In genomic region chr1:115564201-115564600, GRCh38 we compare ENCODE assay signal across 19 cellular contexts.
DNase-seq lines count a peak whose midpoint lies in the region; ATAC-seq and TF ChIP-seq lines count a peak whose summit lies in the region.
"Had no signal": no experiment of that assay in that cellular context is flagged by ENCODE, and none has a peak within 500 bp of the region (broad histone marks: within the 10 kb centered on the region; RNA-seq: fewer than 3 reads in every experiment).

No MANE protein-coding gene starts in this region.

- H3K9ac ChIP-seq in HUES6 (ENCODE audit: low read length): no peak overlapping the region
- no peak overlapping the region for H3K9ac ChIP-seq in skeletal muscle satellite cell (ENCODE audit: low read depth, low read length)

- H3K27ac Mint-ChIP-seq in chondrocyte (ENCODE audit: unreplicated experiment): no peak overlapping the region
- no peak overlapping the region for H3K27ac Mint-ChIP-seq in naive thymus-derived CD4-positive, alpha-beta T cell
- H3K27ac Mint-ChIP-seq: activated CD8-positive, alpha-beta T cell treated with anti-CD3 and anti-CD28 coated beads for 36 hours; memory B cell; stimulated activated naive CD8-positive, alpha-beta T cell treated with anti-CD3 and anti-CD28 coated beads, Interleukin-15, amount 100 ng/mL, for 72 hours had no signal

- H3K36me3 ChIP-seq in HUES6 (ENCODE audit: control insufficient read depth, insufficient read depth, low read length): no peaks in the 10 kb centered on the region
- no peaks in the 10 kb centered on the region for H3K36me3 ChIP-seq in kidney epithelial cell (ENCODE audit: control insufficient read depth, insufficient read depth, low read length)
- no peaks in the 10 kb centered on the region for H3K36me3 ChIP-seq in skeletal muscle satellite cell (ENCODE audit: insufficient read depth, low read length)
- H3K36me3 ChIP-seq in upper lobe of right lung: no peaks in the 10 kb centered on the region
- no peaks in the 10 kb centered on the region for H3K36me3 ChIP-seq in naive thymus-derived CD4-positive, alpha-beta T cell (ENCODE audit: control insufficient read depth in 2 of 3, insufficient read depth in 3 of 3, low read length in 3 of 3)
- H3K36me3 ChIP-seq: HAP-1 had no signal

- CTCF ChIA-PET in naive thymus-derived CD4-positive, alpha-beta T cell (lab: Charles Lee): no interaction called here

- H3K27me3 ChIP-seq in HUES6 (ENCODE audit: control insufficient read depth, insufficient read depth, low read length) (peaks cover 18% of the 10 kb centered on the region), kidney epithelial cell (ENCODE audit: control insufficient read depth, insufficient read depth, low read length) (no peaks in the 10 kb centered on the region), skeletal muscle satellite cell (ENCODE audit: control insufficient read depth, insufficient read depth, low read length) (peaks cover 7% of the 10 kb centered on the region), upper lobe of right lung (peaks cover 15% of the 10 kb centered on the region)
- H3K27me3 ChIP-seq in naive thymus-derived CD4-positive, alpha-beta T cell (ENCODE audit: control insufficient read depth in 2 of 2, insufficient read depth in 2 of 2, low read length in 2 of 2): no peaks in the 10 kb centered on the region
- H3K27me3 ChIP-seq: body of pancreas had no signal

- peak overlapping the region; percentile 44 for H3K4me3 ChIP-seq in HUES6 (ENCODE audit: low read depth, low read length)
- H3K4me3 ChIP-seq in kidney epithelial cell (ENCODE audit: low read depth, low read length): peak overlapping the region; percentile 20
- H3K4me3 ChIP-seq in skeletal muscle satellite cell (ENCODE audit: low read length): no peak overlapping the region
- H3K4me3 ChIP-seq in upper lobe of right lung: no peak overlapping the region
- no peak overlapping the region for H3K4me3 ChIP-seq in naive thymus-derived CD4-positive, alpha-beta T cell (ENCODE audit: low read length)
- H3K4me3 ChIP-seq: body of pancreas, HAP-1 had no signal

- peaks cover 9% of the 10 kb centered on the region for H3K4me1 Mint-ChIP-seq in chondrocyte (ENCODE audit: low read depth)
- H3K4me1 Mint-ChIP-seq in naive thymus-derived CD4-positive, alpha-beta T cell: no peaks in the 10 kb centered on the region

- H3K4me2 ChIP-seq in skeletal muscle satellite cell (ENCODE audit: low read length): peak overlapping the region; percentile 48

- peak overlapping the region; percentile 65 for H3K4me3 Mint-ChIP-seq in chondrocyte (ENCODE audit: unreplicated experiment)
- no peak overlapping the region for H3K4me3 Mint-ChIP-seq in naive thymus-derived CD4-positive, alpha-beta T cell
- H3K4me3 Mint-ChIP-seq: activated CD8-positive, alpha-beta T cell treated with anti-CD3 and anti-CD28 coated beads for 36 hours; memory B cell had no signal

- H3K4me1 ChIP-seq in HUES6 (ENCODE audit: control insufficient read depth, insufficient read depth, low read length): no peaks in the 10 kb centered on the region
- H3K4me1 ChIP-seq in skeletal muscle satellite cell (ENCODE audit: control insufficient read depth, insufficient read depth, low read length): no peaks in the 10 kb centered on the region
- no peaks in the 10 kb centered on the region for H3K4me1 ChIP-seq in upper lobe of right lung
- no peaks in the 10 kb centered on the region for H3K4me1 ChIP-seq in naive thymus-derived CD4-positive, alpha-beta T cell (ENCODE audit: control insufficient read depth in 2 of 2, insufficient read depth in 2 of 2, low read length in 2 of 2)
- H3K4me1 ChIP-seq: body of pancreas, HAP-1 had no signal

- POLR2A ChIA-PET in naive thymus-derived CD4-positive, alpha-beta T cell (lab: Charles Lee): no interaction called here

- H3K9me3 Mint-ChIP-seq in chondrocyte (ENCODE audit: low read depth): peaks cover 27% of the 10 kb centered on the region
- peaks cover 3 to 36% (median 15%) of the 10 kb centered on the region in 11 donors for H3K9me3 Mint-ChIP-seq in naive thymus-derived CD4-positive, alpha-beta T cell

- no peak for ATAC-seq in upper lobe of right lung
- ATAC-seq in naive thymus-derived CD4-positive, alpha-beta T cell: no peak
- no peak for ATAC-seq in HG03565 (IDR thresholded peaks at IDR 0.05; ENCODE audit: unreplicated experiment)
- ATAC-seq: activated CD8-positive, alpha-beta T cell treated with anti-CD3 and anti-CD28 coated beads for 36 hours; body of pancreas; stimulated activated naive CD8-positive, alpha-beta T cell treated with anti-CD3 and anti-CD28 coated beads, Interleukin-15, amount 100 ng/mL, for 72 hours had no signal

- no peak for DNase-seq in chondrocyte (ENCODE audit: low spot score)
- DNase-seq in kidney epithelial cell (ENCODE audit: low read depth): no peak
- no peak for DNase-seq in upper lobe of right lung
- DNase-seq in naive thymus-derived CD4-positive, alpha-beta T cell: no peak
- no peak for DNase-seq in germinal center (ENCODE audit: low spot score)
- DNase-seq: activated CD8-positive, alpha-beta T cell treated with anti-CD3 and anti-CD28 coated beads for 36 hours; activated effector memory CD4-positive, alpha-beta T cell treated with Interleukin-2 at 50 U/mL for 16 hours; body of pancreas; dorsolateral prefrontal cortex; Karpas-422; NCI-H1436 treated with DMSO at 0.1 percent for 48 hours; NCI-H446 treated with DMSO at 0.1 percent for 48 hours; nucleus accumbens; stimulated activated naive CD8-positive, alpha-beta T cell treated with anti-CD3 and anti-CD28 coated beads, Interleukin-15, amount 100 ng/mL, for 72 hours had no signal

- intact Hi-C loops in upper lobe of right lung (cut with DNase I): no loop called here
- intact Hi-C loops in naive thymus-derived CD4-positive, alpha-beta T cell (cut with micrococcal nuclease): no loop called here

- H3K36me3 Mint-ChIP-seq in chondrocyte (ENCODE audit: low read depth): peaks cover 8% of the 10 kb centered on the region
- H3K36me3 Mint-ChIP-seq in naive thymus-derived CD4-positive, alpha-beta T cell: peaks cover 0 to 4% (median 0%) of the 10 kb centered on the region in 5 donors
- H3K36me3 Mint-ChIP-seq: memory B cell had no signal

- H3K27me3 Mint-ChIP-seq in chondrocyte (ENCODE audit: low read depth): peaks cover 5% of the 10 kb centered on the region
- peaks cover 25 to 48% (median 31%) of the 10 kb centered on the region in 5 donors for H3K27me3 Mint-ChIP-seq in naive thymus-derived CD4-positive, alpha-beta T cell

- H3K27ac ChIP-seq in HUES6 (ENCODE audit: low read depth, low read length) (no peak overlapping the region), upper lobe of right lung (no peak overlapping the region)
- H3K27ac ChIP-seq in naive thymus-derived CD4-positive, alpha-beta T cell (ENCODE audit: low read depth, low read length): no peak overlapping the region
- H3K27ac ChIP-seq: body of pancreas, dorsolateral prefrontal cortex had no signal

- H3K9me3 ChIP-seq in HUES6 (ENCODE audit: control insufficient read depth, insufficient read depth, low read depth, low read length) (peaks cover 9% of the 10 kb centered on the region), skeletal muscle satellite cell (replicated peaks; ENCODE audit: low read length) (no peaks in the 10 kb centered on the region), upper lobe of right lung (peaks cover 12% of the 10 kb centered on the region)
- H3K9me3 ChIP-seq in naive thymus-derived CD4-positive, alpha-beta T cell (ENCODE audit: control insufficient read depth in 2 of 3, low read length in 3 of 3): no peaks in the 10 kb centered on the region
- H3K9me3 ChIP-seq: HAP-1 had no signal

- no peak for TF ChIP-seq CTCF in chondrocyte (IDR thresholded peaks at IDR 0.05)
- TF ChIP-seq CTCF in kidney epithelial cell (IDR thresholded peaks at IDR 0.05; ENCODE audit: insufficient read depth, low read length, poor library complexity, severe bottlenecking): no peak
- TF ChIP-seq CTCF in upper lobe of right lung (IDR thresholded peaks at IDR 0.05): no peak

Comparison
In these comparisons a context has a peak if more than half of its experiments do, and no peak if none do; other contexts are left out.
1. H3K4me3 ChIP-seq: peak in HUES6 (single experiment) and kidney epithelial cell (single experiment); none in skeletal muscle satellite cell (single experiment), upper lobe of right lung (single experiment) and naive thymus-derived CD4-positive, alpha-beta T cell (single experiment).